1 cellular context compared by ENCODE assay signal in genomic region chr1:15951341-15952153, GRCh38.
TF ChIP-seq lines count a peak whose summit lies in the region.

No MANE protein-coding gene starts in this region.

TF ChIP-seq in HepG2, 621 proteins besides CTCF, POLR2A, EP300 and RAD21:
- TF ChIP-seq NR2F6 (IDR thresholded peaks at IDR 0.05) (no peak), NR2F6 (CRISPR knock-in tag; IDR thresholded peaks at IDR 0.05) (no peak), ZNF12 (CRISPR knock-in tag; IDR thresholded peaks at IDR 0.05) (no peak), ZBED4 (CRISPR knock-in tag; IDR thresholded peaks at IDR 0.05; ENCODE audit: borderline replicate concordance) (no peak), RNF2 (conservative IDR thresholded peaks at IDR 0.05; ENCODE audit: low read depth) (no peak), DBP (CRISPR knock-in tag; IDR thresholded peaks at IDR 0.05; ENCODE audit: not compliant biosample characterization) (no peak), MTERF4 (CRISPR knock-in tag; IDR thresholded peaks at IDR 0.05) (no peak), ETS1 (CRISPR knock-in tag; IDR thresholded peaks at IDR 0.05) (no peak), ZFP36 (IDR thresholded peaks at IDR 0.05; ENCODE audit: borderline replicate concordance, low read depth, low read length, partially characterized antibody) (no peak), ZNF292 (CRISPR knock-in tag; IDR thresholded peaks at IDR 0.05; ENCODE audit: borderline replicate concordance, low read depth) (no peak), PRDM4 (CRISPR knock-in tag; IDR thresholded peaks at IDR 0.05; ENCODE audit: borderline replicate concordance) (no peak), MTF2 (CRISPR knock-in tag; IDR thresholded peaks at IDR 0.05; ENCODE audit: borderline replicate concordance) (no peak), IRF1 (CRISPR knock-in tag; IDR thresholded peaks at IDR 0.05; ENCODE audit: low read depth) (no peak), PHB2 (IDR thresholded peaks at IDR 0.05; ENCODE audit: partially characterized antibody) (no peak)
